Comparison of ENCODE assay signal across 21 cellular contexts in the genomic region with DNA sequence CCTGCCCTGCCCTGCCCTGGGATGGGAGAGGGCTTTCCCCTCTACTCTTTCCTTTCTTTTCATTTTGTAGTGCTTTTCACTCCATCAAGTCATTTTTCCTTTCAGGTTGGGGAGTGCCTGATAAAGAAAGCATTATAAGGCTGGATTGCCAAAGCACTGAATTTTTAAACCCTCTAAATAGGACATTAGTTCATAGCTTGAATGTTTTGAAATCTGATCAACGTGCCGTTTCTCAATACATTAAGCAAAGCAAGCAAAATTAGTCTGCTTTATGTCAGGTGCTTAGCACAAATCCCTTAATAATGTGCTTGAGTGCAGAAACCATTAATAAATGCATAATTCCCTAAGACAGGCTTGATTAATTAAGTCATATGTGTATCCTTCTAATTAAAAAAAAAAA.
"Had no signal": no experiment of that assay in that cellular context is flagged by ENCODE, and none has a peak within 500 bp of the region (broad histone marks: within the 10 kb centered on the region; RNA-seq: fewer than 3 reads in every experiment).

No MANE protein-coding gene starts in this region.

- H3K4me3 ChIP-seq: pancreas, thyroid gland, upper lobe of right lung had no signal

- H3K9me3 ChIP-seq: pancreas, thyroid gland, upper lobe of right lung had no signal

- H3K36me3 ChIP-seq: pancreas, thyroid gland, upper lobe of right lung had no signal

- H3K4me1 ChIP-seq: pancreas, upper lobe of right lung had no signal

- DNase-seq: activated CD4-positive, alpha-beta T cell treated with anti-CD3 and anti-CD28 coated beads for 36 hours; activated CD4-positive, alpha-beta T cell treated with anti-CD3 and anti-CD28 coated beads, Interleukin-2, amount 50 U/mL, for 4 hours; activated CD8-positive, alpha-beta memory T cell treated with anti-CD3 and anti-CD28 coated beads for 24 hours; activated CD8-positive, alpha-beta memory T cell treated with anti-CD3 and anti-CD28 coated beads, Interleukin-2, amount 50 U/mL, for 48 hours; activated naive CD4-positive, alpha-beta T cell treated with Interleukin-2 at 50 U/mL for 16 hours; activated naive CD8-positive, alpha-beta T cell treated with anti-CD3 and anti-CD28 coated beads for 36 hours; activated T-cell treated with anti-CD3 and anti-CD28 coated beads, Interleukin-2, amount 50 U/mL, for 48 hours; effector CD4-positive, alpha-beta T cell; head of caudate nucleus; islet precursor cell; left colon; nephron progenitor cell; pancreas; right cardiac atrium; stimulated activated CD4-positive, alpha-beta T cell treated with anti-CD3 and anti-CD28 coated beads, Interleukin-12 subunit alpha, Interleukin-12 subunit beta, amount 100 ng/mL, for 4 hours; stimulated activated CD4-positive, alpha-beta T cell treated with anti-CD3 and anti-CD28 coated beads, Interleukin-4, amount 100 ng/mL, for 4 hours; substantia nigra; T-cell; thyroid gland; upper lobe of right lung had no signal

- ATAC-seq: activated CD4-positive, alpha-beta T cell treated with anti-CD3 and anti-CD28 coated beads for 36 hours; left colon; pancreas; T-cell; upper lobe of right lung; WTC11 had no signal
